Comparison of ENCODE assay signal across 27 cellular contexts in the genomic region with DNA sequence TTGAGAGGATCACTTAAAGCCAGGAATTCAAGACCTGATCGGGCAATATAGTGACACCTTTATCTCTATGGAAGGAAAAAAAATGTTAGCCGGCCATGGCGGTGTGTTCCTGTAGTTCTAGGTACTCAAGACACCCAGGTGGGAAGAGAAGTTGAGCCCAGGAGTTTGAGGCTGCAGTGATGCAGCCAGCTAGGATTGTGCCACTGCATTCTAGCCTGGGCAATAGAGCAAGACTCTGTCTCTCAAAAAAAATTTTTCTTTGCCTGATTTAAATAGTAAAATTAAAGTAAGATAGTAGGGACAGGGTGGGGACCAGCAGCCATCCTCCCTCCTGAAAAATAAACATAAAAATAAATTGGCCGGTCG. TPM values are rescaled to one million over a fixed set of nuclear protein-coding genes. Genes with fewer than 3 reads are reported as not detected.
DNase-seq lines count a peak whose midpoint lies in the region; ATAC-seq and TF ChIP-seq lines count a peak whose summit lies in the region.
"Had no signal": no experiment of that assay in that cellular context is flagged by ENCODE, and none has a peak within 500 bp of the region (broad histone marks: within the 10 kb centered on the region; RNA-seq: fewer than 3 reads in every experiment).

No MANE protein-coding gene starts in this region.

- intact Hi-C loops in colonic mucosa (cut with DNase I), result no loop called here
- intact Hi-C loops in transverse colon (cut with DNase I; ENCODE audit: low total_unique reads), result no loop called here

- H3K4me3 ChIP-seq in SK-N-SH (ENCODE audit: low read depth in 2 of 2, low read length in 1 of 2), result peak overlapping the region; percentile 54 to 66; a peak in 3 of 4 replicates
- H3K4me3 ChIP-seq in colonic mucosa, result no peak overlapping the region
- no peak overlapping the region for H3K4me3 ChIP-seq in mesenchymal stem cell (ENCODE audit: insufficient read depth in 1 of 2, low read depth in 1 of 2, low read length in 2 of 2)
- no peak overlapping the region for H3K4me3 ChIP-seq in transverse colon
- H3K4me3 ChIP-seq: HAP-1, mucosa of descending colon, thoracic aorta had no signal

- peaks cover 20% of the 10 kb centered on the region for H3K79me2 ChIP-seq in SK-N-SH (ENCODE audit: insufficient read depth)

- no peak overlapping the region for H2AK5ac ChIP-seq in mesenchymal stem cell (ENCODE audit: low read length, severe bottlenecking)

- H3F3A ChIP-seq in SK-N-SH (replicated peaks; ENCODE audit: insufficient read depth), result peaks cover 5% of the 10 kb centered on the region

- no peak overlapping the region for H2BK12ac ChIP-seq in mesenchymal stem cell (ENCODE audit: low read length in 2 of 2)

- H3K9me3 ChIP-seq in SK-N-SH, result no peaks in the 10 kb centered on the region
- H3K9me3 ChIP-seq in colonic mucosa, result no peaks in the 10 kb centered on the region
- H3K9me3 ChIP-seq in mesenchymal stem cell (ENCODE audit: control insufficient read depth, low read length), result peaks cover 10% of the 10 kb centered on the region
- peaks cover 1 to 3% of the 10 kb centered on the region in 2 donors for H3K9me3 ChIP-seq in transverse colon
- H3K9me3 ChIP-seq: mucosa of descending colon, thoracic aorta had no signal

- no peak for DNase-seq in SK-N-SH
- DNase-seq in colonic mucosa, result no peak
- no peak for DNase-seq in mesenchymal stem cell
- DNase-seq in transverse colon, result no peak
- no peak for DNase-seq in UCSD-AML1 (lab: John Stamatoyannopoulos, UW; ENCODE audit: unreplicated experiment)
- DNase-seq in activated CD4-positive, alpha-beta T cell treated with anti-CD3 and anti-CD28 coated beads, Interleukin-2, amount 50 U/mL, for 4 hours, result no peak
- DNase-seq: 8988T; activated CD4-positive, alpha-beta T cell treated with anti-CD3 and anti-CD28 coated beads for 4 hours; activated CD8-positive, alpha-beta memory T cell treated with anti-CD3 and anti-CD28 coated beads, Interleukin-2, amount 10 ng/mL, durations not matched to agents 7 days and 5 days; activated naive CD8-positive, alpha-beta T cell treated with anti-CD3 and anti-CD28 coated beads for 36 hours; DMS79; head of caudate nucleus; NCI-H1092 treated with DMSO at 0.1 percent for 48 hours; NCI-H2081; NCI-H446; OCI-M1; Right ventricle myocardium superior; stimulated activated CD4-positive, alpha-beta T cell treated with anti-CD3 and anti-CD28 coated beads, Interleukin-1b, Interleukin-23, amount 100 ng/mL, for 48 hours; T-helper 1 cell had no signal

- H3K14ac ChIP-seq in mesenchymal stem cell (ENCODE audit: low read length in 2 of 2), result no peak overlapping the region

- no peaks in the 10 kb centered on the region for H4K20me1 ChIP-seq in SK-N-SH (ENCODE audit: insufficient read depth)

- TF ChIP-seq CTCF in SK-N-SH (IDR thresholded peaks at IDR 0.05), result no peak
- no peak for TF ChIP-seq CTCF in colonic mucosa (IDR thresholded peaks at IDR 0.05)
- TF ChIP-seq CTCF in transverse colon (IDR thresholded peaks at IDR 0.05), result no peak

- H3K9ac ChIP-seq in SK-N-SH, result no peak overlapping the region
- no peak overlapping the region for H3K9ac ChIP-seq in colonic mucosa (ENCODE audit: low read depth in 2 of 2, low read length in 2 of 2)
- no peak overlapping the region for H3K9ac ChIP-seq in mesenchymal stem cell (ENCODE audit: low read length)

- ATAC-seq in SK-N-SH treated with all-trans-retinoic acid at 6 μM for 48 hours (no peak; the same call in 1 of the 3 replicates), HG03095 (IDR thresholded peaks at IDR 0.05; ENCODE audit: unreplicated experiment) (no peak)
- ATAC-seq: activated CD8-positive, alpha-beta memory T cell treated with anti-CD3 and anti-CD28 coated beads, Interleukin-2, amount 10 ng/mL, durations not matched to agents 7 days and 5 days; activated T-helper 17 cell treated with anti-CD3 and anti-CD28 coated beads, Interleukin-2, amount 50 U/mL, for 72 hours; stimulated activated effector memory CD8-positive, alpha-beta T cell treated with anti-CD3 and anti-CD28 coated beads, Interleukin-12 subunit alpha, Interleukin-12 subunit beta, amount 100 ng/mL, for 72 hours had no signal

- no peaks in the 10 kb centered on the region for H3K27me3 ChIP-seq in SK-N-SH (ENCODE audit: insufficient read depth)
- no peaks in the 10 kb centered on the region for H3K27me3 ChIP-seq in colonic mucosa
- H3K27me3 ChIP-seq in mesenchymal stem cell (ENCODE audit: control insufficient read depth in 1 of 2, insufficient read depth in 1 of 2, low read length in 2 of 2), result no peaks in the 10 kb centered on the region
- H3K27me3 ChIP-seq in transverse colon, result no peaks in the 10 kb centered on the region
- H3K27me3 ChIP-seq: left lung had no signal

- H3K4me1 ChIP-seq in SK-N-SH (ENCODE audit: control insufficient read depth in 1 of 2, insufficient read depth in 2 of 2, low read depth in 1 of 2, low read length in 1 of 2) (peaks cover 0 to 8% of the 10 kb centered on the region in 2 experiments; a peak in 2 of 4 replicates), colonic mucosa (peaks cover 7% of the 10 kb centered on the region), mesenchymal stem cell (ENCODE audit: control insufficient read depth, insufficient read depth, low read depth, low read length) (no peaks in the 10 kb centered on the region), transverse colon (peaks cover 0 to 41% (median 14%) of the 10 kb centered on the region in 4 donors)

- peak overlapping the region; percentile 78 for H2AFZ ChIP-seq in SK-N-SH (ENCODE audit: low read depth)
- peak overlapping the region; percentile 19 for H2AFZ ChIP-seq in mesenchymal stem cell (ENCODE audit: low read depth, low read length)

- 90% methylated on average over 4 of the region's 5 CpGs for WGBS in SK-N-SH (ENCODE audit: low lambda C conversion rate)
- 96% methylated on average over 5 of the region's 5 CpGs for WGBS in mesenchymal stem cell
- 79 to 91% methylated on average over 5 of the region's 5 CpGs for WGBS in transverse colon (ENCODE audit: low coverage in 1 of 2), 2 donors

- TF ChIP-seq POLR2A in transverse colon (IDR thresholded peaks at IDR 0.05), result no peak

- H3K9me2 ChIP-seq in SK-N-SH, result no peaks in the 10 kb centered on the region

- H3K4me2 ChIP-seq in SK-N-SH, result peak overlapping the region; percentile 75; the same call in 1 of the 2 replicates
- no peak overlapping the region for H3K4me2 ChIP-seq in mesenchymal stem cell (ENCODE audit: low read length, poor library complexity, severe bottlenecking)

- in situ Hi-C loops in transverse colon (cut with MboI; ENCODE audit: low pct_ligation_motif_present in 1 of 4, low pct_unique_long_range_greater_than_20kb in 1 of 4, low sequenced_read_pairs in 3 of 4), result no loop called here

- H3K23ac ChIP-seq in mesenchymal stem cell (ENCODE audit: low read length in 2 of 2), result no peak overlapping the region

- TF ChIP-seq EP300 in SK-N-SH (IDR thresholded peaks at IDR 0.05; ENCODE audit: borderline replicate concordance in 1 of 2, low read depth in 1 of 2, low read length in 1 of 2) (no peak), transverse colon (IDR thresholded peaks at IDR 0.05; ENCODE audit: low read depth) (no peak)

- H3K4ac ChIP-seq in mesenchymal stem cell (ENCODE audit: low read depth in 1 of 2, low read length in 2 of 2), result no peak overlapping the region

- no peak overlapping the region for H3K18ac ChIP-seq in mesenchymal stem cell (ENCODE audit: low read depth in 1 of 2, low read length in 2 of 2)

- H2BK120ac ChIP-seq in mesenchymal stem cell (ENCODE audit: low read depth, low read length), result no peak overlapping the region

- TF ChIP-seq RAD21 in SK-N-SH (IDR thresholded peaks at IDR 0.05; ENCODE audit: low read length), result no peak

- H4K8ac ChIP-seq in mesenchymal stem cell (ENCODE audit: low read length), result peak overlapping the region; percentile 72

- H3K79me1 ChIP-seq in mesenchymal stem cell (replicated peaks; ENCODE audit: low read length, poor library complexity, severe bottlenecking), result no peaks in the 10 kb centered on the region

- CTCF ChIA-PET in SK-N-SH (lab: Yijun Ruan, JAX), result interaction anchor here (1.9 kb wide), 1 partner anchor 55 kb away, joined by 8 read pairs; no protein-coding TSS in a partner anchor

- no peak overlapping the region for H2BK15ac ChIP-seq in mesenchymal stem cell (ENCODE audit: low read depth, poor library complexity, severe bottlenecking)

- POLR2A ChIA-PET in SK-N-SH (lab: Yijun Ruan, JAX), result no interaction called here

- peaks cover 0 to 2% of the 10 kb centered on the region in 2 experiments for H3K36me3 ChIP-seq in SK-N-SH (replicated peaks in 1 of 2; ENCODE audit: control insufficient read depth in 1 of 2, insufficient read depth in 2 of 2, low read length in 1 of 2)
- H3K36me3 ChIP-seq in colonic mucosa, result no peaks in the 10 kb centered on the region
- H3K36me3 ChIP-seq in mesenchymal stem cell (ENCODE audit: control insufficient read depth in 1 of 2, insufficient read depth in 2 of 2, low read depth in 1 of 2, low read length in 2 of 2), result no peaks in the 10 kb centered on the region
- H3K36me3 ChIP-seq in transverse colon, result no peaks in the 10 kb centered on the region
- H3K36me3 ChIP-seq: HAP-1, left lung, thoracic aorta had no signal

- H4K91ac ChIP-seq in mesenchymal stem cell (ENCODE audit: low read length), result no peak overlapping the region

- H2BK5ac ChIP-seq in mesenchymal stem cell (ENCODE audit: low read depth, low read length, poor library complexity, severe bottlenecking), result no peak overlapping the region

- H3K27ac ChIP-seq in SK-N-SH (ENCODE audit: low read depth in 2 of 2, low read length in 1 of 2) (peak overlapping the region in 1 of 2 experiments; percentile 50; a peak in 2 of 4 replicates), colonic mucosa (peak overlapping the region; percentile 85), mesenchymal stem cell (ENCODE audit: low read length, poor library complexity, severe bottlenecking) (no peak overlapping the region), transverse colon (peak overlapping the region; percentile 69 to 87 (median 76))
- H3K27ac ChIP-seq: thoracic aorta had no signal

TF ChIP-seq in SK-N-SH, 30 proteins besides CTCF, POLR2A, EP300 and RAD21 (continues in another document):
- TF ChIP-seq JUND (IDR thresholded peaks at IDR 0.05), result no peak

RNA-seq across cellular contexts. Expression of a gene that starts 16.9 kb away (rescaled TPM):
- 1.8 and 2.5 TPM in 2 replicates for polyA plus RNA-seq in SK-N-SH (2012; rRNA removed)
- polyA plus RNA-seq in SK-N-SH (2012; cell fraction: cytosol; rRNA removed), result 1.9 and 2.7 TPM in 2 replicates
- polyA plus RNA-seq in SK-N-SH (2012; cell fraction: nucleus; rRNA removed), result 2.3 and 5.4 TPM in 2 replicates
- total RNA-seq in colonic mucosa (1 to 10 TPM; 3.9 to 4.8 TPM), transverse colon (1 to 10 TPM in 3 of 4 donors, under 1 TPM in 1; 0.20 to 7.8 (median 2.8) TPM)
- 0.03 TPM for polyA plus RNA-seq in mesenchymal stem cell (2013, experiment 1 of 2)
- 0.27 TPM for polyA plus RNA-seq in mesenchymal stem cell (2013, experiment 2 of 2)
- total RNA-seq: activated naive CD8-positive, alpha-beta T cell treated with anti-CD3 and anti-CD28 coated beads for 36 hours; activated T-helper 17 cell treated with anti-CD3 and anti-CD28 coated beads, Interleukin-2, amount 50 U/mL, for 72 hours had no signal

RNA-seq across cellular contexts. Expression of a gene that starts 21.0 kb away (rescaled TPM):
- 81.3 and 82.6 TPM in 2 replicates for polyA plus RNA-seq in SK-N-SH (2012; rRNA removed)
- 108 TPM in 2 replicates for polyA plus RNA-seq in SK-N-SH (2012; cell fraction: cytosol; rRNA removed)
- 45.5 and 83.0 TPM in 2 replicates for polyA plus RNA-seq in SK-N-SH (2012; cell fraction: nucleus; rRNA removed)
- total RNA-seq in colonic mucosa, result 100 to 1,000 TPM; 156 to 164 TPM
- polyA plus RNA-seq in mesenchymal stem cell (2013, experiment 1 of 2), result 254 TPM
- polyA plus RNA-seq in mesenchymal stem cell (2013, experiment 2 of 2), result 261 TPM
- 100 to 1,000 TPM; 139 to 210 (median 194) TPM for total RNA-seq in transverse colon

Comparison
In these comparisons a context has a peak if more than half of its experiments do, and no peak if none do; other contexts are left out.
1. H3K4me3 ChIP-seq: peak in SK-N-SH (2 of 2); none in colonic mucosa (single experiment), mesenchymal stem cell (0 of 2) and transverse colon (0 of 4).